8 cellular contexts compared by ENCODE assay signal in the genomic region with DNA sequence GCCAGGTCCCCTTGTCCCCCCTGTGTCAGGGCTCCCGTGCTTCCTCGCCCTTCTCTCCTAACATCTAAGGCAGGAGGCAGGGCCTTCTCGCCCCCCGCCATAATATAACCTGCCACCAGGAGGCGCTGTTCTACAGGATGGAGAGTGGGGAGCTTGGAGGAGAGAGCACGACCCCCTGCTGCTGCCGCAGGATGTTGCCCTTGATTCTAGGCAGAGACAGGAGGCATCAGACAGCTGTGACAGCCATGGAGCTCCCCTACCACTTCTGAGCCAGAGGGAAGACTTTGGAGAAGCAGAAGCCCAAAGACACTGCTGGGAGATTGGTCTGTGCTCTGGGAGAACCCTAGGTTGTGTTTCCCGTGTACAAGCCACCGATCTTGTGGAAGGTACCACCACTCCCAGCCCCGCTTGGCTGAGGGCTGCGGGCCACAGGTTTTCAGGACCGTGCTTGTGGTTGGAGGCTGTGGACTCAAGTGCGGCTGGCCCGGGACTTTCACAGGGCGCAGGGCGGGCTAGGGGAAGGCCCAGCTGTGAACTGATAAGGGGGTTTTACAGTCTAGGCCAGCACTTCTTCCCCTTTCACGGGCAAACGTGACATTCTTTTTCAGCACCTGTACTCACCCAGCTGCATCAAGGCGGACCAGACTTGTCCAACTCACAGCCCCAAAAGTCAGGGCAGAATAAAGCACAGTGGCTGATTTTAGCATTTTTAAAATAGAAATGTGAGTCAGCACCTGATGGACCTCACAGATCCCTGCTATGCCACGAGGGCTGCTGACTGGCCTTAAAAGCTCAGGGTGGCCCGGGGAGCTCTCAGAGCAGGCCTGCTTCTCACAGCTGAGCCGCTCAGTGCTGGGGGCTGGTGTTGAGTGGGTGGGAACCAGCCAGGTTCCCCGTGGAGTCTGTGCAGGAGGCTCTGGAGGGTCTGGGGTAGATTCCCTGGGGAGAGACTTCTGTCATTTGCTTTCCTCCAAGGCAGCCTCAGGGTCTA. TPM values are rescaled to one million over a fixed set of nuclear protein-coding genes. Genes with fewer than 3 reads are reported as not detected.
DNase-seq lines count a peak whose midpoint lies in the region; ATAC-seq and TF ChIP-seq lines count a peak whose summit lies in the region.

No MANE protein-coding gene starts in this region.

- H3K4me1 ChIP-seq in lung (ENCODE audit: control insufficient read depth in 2 of 2, insufficient read depth in 2 of 2, low read length in 2 of 2) = no peaks in the 10 kb centered on the region

- no peaks in the 10 kb centered on the region for H3K27me3 ChIP-seq in lung (ENCODE audit: control insufficient read depth, insufficient read depth)

- peak; percentile 89 for ATAC-seq in GM18867 (IDR thresholded peaks at IDR 0.05; ENCODE audit: unreplicated experiment)
- peak; percentile 93 for ATAC-seq in HG03045 (IDR thresholded peaks at IDR 0.05; ENCODE audit: unreplicated experiment)
- no peak for ATAC-seq in lung (ENCODE audit: insufficient read depth, low FRiP score)

- TF ChIP-seq CTCF in choroid plexus epithelial cell (conservative IDR thresholded peaks at IDR 0.05; ENCODE audit: low read depth, low read length) (peak; percentile 85), lung (IDR thresholded peaks at IDR 0.05; ENCODE audit: control extremely low read depth, extremely low read depth) (peak; percentile 51)

- H3K9me3 ChIP-seq in lung (ENCODE audit: control insufficient read depth in 2 of 2, insufficient read depth in 1 of 2, low read length in 1 of 2) = no peaks in the 10 kb centered on the region

- 47 to 52% methylated on average over 23 of the region's 23 CpGs for WGBS in lung, 2 donors

- DNase-seq in AG08395 (ENCODE audit: low spot score) (peak; percentile 53), NCI-H2196 treated with DMSO at 0.1 percent for 48 hours (lab: John Stamatoyannopoulos, UW; ENCODE audit: unreplicated experiment) (peak; percentile 43), choroid plexus epithelial cell (ENCODE audit: low read depth) (peak; percentile 76), lung (ENCODE audit: low spot score) (peak; percentile 58)
- DNase-seq in activated CD4-positive, CD25-positive, alpha-beta regulatory T cell treated with anti-CD3 and anti-CD28 coated beads, Interleukin-2, amount 50 U/mL, for 72 hours = peak; percentile 96
- peak; percentile 98 for DNase-seq in stimulated activated CD8-positive, alpha-beta memory T cell treated with anti-CD3 and anti-CD28 coated beads, Interleukin-15, amount 100 ng/mL, for 24 hours (ENCODE audit: low read depth)

- no peaks in the 10 kb centered on the region for H3K36me3 ChIP-seq in lung (ENCODE audit: control insufficient read depth in 2 of 2, insufficient read depth in 2 of 2, low read length in 2 of 2)

- H3K27ac ChIP-seq in lung (ENCODE audit: low read depth in 1 of 2, low read length in 1 of 2) = no peak overlapping the region

- H3K4me3 ChIP-seq in choroid plexus epithelial cell (ENCODE audit: low read depth, low read length) = no peak overlapping the region
- H3K4me3 ChIP-seq in lung = no peak overlapping the region

RNA-seq across cellular contexts. Expression of gene TIGIT, which starts 2.6 kb away (rescaled TPM):
- total RNA-seq in lung = under 1 TPM; 0.37 to 0.67 TPM
- 1 to 10 TPM in 1 of 2 donors, under 1 TPM in 1; 0.37 to 1.1 TPM for polyA plus RNA-seq in lung

RNA-seq across cellular contexts. Expression of gene ZNF80, which starts 53.8 kb away (rescaled TPM):
- total RNA-seq in lung = not detected
- polyA plus RNA-seq in lung = under 1 TPM in 1 of 2 donors, not detected in 1; 0.05 TPM

Comparison
In these comparisons a context has a peak if more than half of its experiments do, and no peak if none do; other contexts are left out.
1. DNase-seq: peak in every context shown above with its lines; median percentile 98 in stimulated activated CD8-positive, alpha-beta memory T cell treated with anti-CD3 and anti-CD28 coated beads, Interleukin-15, amount 100 ng/mL, for 24 hours; 96 in activated CD4-positive, CD25-positive, alpha-beta regulatory T cell treated with anti-CD3 and anti-CD28 coated beads, Interleukin-2, amount 50 U/mL, for 72 hours; 76 in choroid plexus epithelial cell; 58 in lung; 53 in AG08395; 43 in NCI-H2196 treated with DMSO at 0.1 percent for 48 hours.